18 cellular contexts compared by ENCODE assay signal in genomic region chr16:66687906-66688625, GRCh38. TPM values are rescaled to one million over a fixed set of nuclear protein-coding genes. Genes with fewer than 3 reads are reported as not detected.
DNase-seq lines count a peak whose midpoint lies in the region; ATAC-seq lines count a peak whose summit lies in the region.
"Had no signal": no experiment of that assay in that cellular context is flagged by ENCODE, and none has a peak within 500 bp of the region (broad histone marks: within the 10 kb centered on the region; RNA-seq: fewer than 3 reads in every experiment).

No MANE protein-coding gene starts in this region.

- H3K4me1 ChIP-seq in HAP-1, result peaks cover 34% of the 10 kb centered on the region

- no peaks in the 10 kb centered on the region for H3K9me3 ChIP-seq in HAP-1
- H3K9me3 ChIP-seq: MG63 had no signal

- ATAC-seq in left lobe of liver (peak; percentile 75), HG03439 (IDR thresholded peaks at IDR 0.05; ENCODE audit: unreplicated experiment) (no peak)

- DNase-seq in HAP-1 (ENCODE audit: low spot score in 2 of 2) (peak; percentile 68 to 85), NCI-H69 (lab: John Stamatoyannopoulos, UW) (peak; percentile 4), left lobe of liver (ENCODE audit: low spot score) (no peak), mucosa of gallbladder (ENCODE audit: low spot score) (peak; percentile 38), 8988T (no peak), NCI-H510A treated with DMSO at 0.1 percent for 48 hours (lab: John Stamatoyannopoulos, UW) (no peak)
- DNase-seq: AML-193, DMS79 treated with DMSO at 0.1 percent for 48 hours, HFFc6, IMR-90, Kasumi-1, MG63, NCI-H1048, NCI-H1436, NCI-H2029, NCI-H446 treated with DMSO at 0.1 percent for 48 hours, NCI-H774 had no signal

- in situ Hi-C loops in HAP-1 (cut with MboI; ENCODE audit: low sequenced_read_pairs), result no loop called here

- no peaks in the 10 kb centered on the region; the same call in 1 of the 2 replicates for H3K36me3 ChIP-seq in HAP-1 (replicated peaks)
- H3K36me3 ChIP-seq: MG63 had no signal

- H3K27me3 ChIP-seq in HAP-1 (ENCODE audit: low read depth), result no peaks in the 10 kb centered on the region
- H3K27me3 ChIP-seq: MG63 had no signal

- no peak overlapping the region for H3K4me3 ChIP-seq in HAP-1
- H3K4me3 ChIP-seq: MG63 had no signal

RNA-seq across cellular contexts. Expression of gene CMTM4, which starts 8.5 kb away (rescaled TPM):
- total RNA-seq in left lobe of liver, result 8.0 TPM
- total RNA-seq in mucosa of gallbladder, result 67.9 TPM

Comparison
In these comparisons a context has a peak if more than half of its experiments do, and no peak if none do; other contexts are left out.
1. DNase-seq: peak in HAP-1 (2 of 2), NCI-H69 (single experiment) and mucosa of gallbladder (single experiment); none in left lobe of liver (single experiment), 8988T (single experiment) and NCI-H510A treated with DMSO at 0.1 percent for 48 hours (single experiment).